ENCODE assay signal across 13 cellular contexts in the genomic region with DNA sequence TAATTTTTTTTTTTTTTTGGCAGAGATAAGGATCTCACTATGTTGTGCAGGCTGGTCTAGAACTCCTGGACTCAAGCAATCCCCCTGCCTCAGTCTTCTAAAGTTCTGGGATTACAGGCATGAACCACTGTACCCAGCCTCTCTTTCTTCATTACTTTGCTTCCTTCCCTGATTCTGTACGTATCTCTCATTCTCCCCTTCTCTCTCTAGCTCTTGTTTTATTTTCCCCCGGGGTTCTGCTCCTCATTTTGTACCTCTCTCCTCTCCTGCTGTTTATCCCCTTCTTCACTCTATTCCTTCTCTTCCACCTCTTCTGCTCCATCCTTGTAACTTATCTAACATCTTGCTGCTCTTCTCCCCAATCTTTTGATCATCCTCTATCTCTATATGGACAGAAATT. TPM values are rescaled to one million over a fixed set of nuclear protein-coding genes. Genes with fewer than 3 reads are reported as not detected.
DNase-seq lines count a peak whose midpoint lies in the region; ATAC-seq, FAIRE-seq and TF ChIP-seq lines count a peak whose summit lies in the region.
"Had no signal": no experiment of that assay in that cellular context is flagged by ENCODE, and none has a peak within 500 bp of the region (broad histone marks: within the 10 kb centered on the region; RNA-seq: fewer than 3 reads in every experiment).

No MANE protein-coding gene starts in this region.

- H4K91ac ChIP-seq in IMR-90 (ENCODE audit: insufficient read depth, low read depth, low read length), result no peak overlapping the region

- BruUV-seq in IMR-90 (replicated peaks; lab: Mats Ljungman, UMichigan), result no TSS peak
- BruUV-seq in K562 (replicated peaks; lab: Mats Ljungman, UMichigan), result no TSS peak

- no peak for TF ChIP-seq CTCF in IMR-90 (conservative IDR thresholded peaks at IDR 0.05; ENCODE audit: low read depth, low read length)
- no peak for TF ChIP-seq CTCF in K562 (IDR thresholded peaks at IDR 0.05 in 2 of 3, conservative IDR thresholded peaks at IDR 0.05 in 1 of 3; ENCODE audit: insufficient read depth in 2 of 3, low read depth in 1 of 3, low read length in 3 of 3)

- H3K27ac Mint-ChIP-seq in CD8-positive, alpha-beta memory T cell, result peak overlapping the region in 4 of 8 donors; percentile 20 to 96 (median 64)
- H3K27ac Mint-ChIP-seq in naive thymus-derived CD8-positive, alpha-beta T cell, result peak overlapping the region in 4 of 10 donors; percentile 6 to 24 (median 19)
- H3K27ac Mint-ChIP-seq in T-cell, result no peak overlapping the region

- peaks cover 15% of the 10 kb centered on the region for H3K4me1 ChIP-seq in CD8-positive, alpha-beta memory T cell (ENCODE audit: insufficient read depth, low read length)
- H3K4me1 ChIP-seq in IMR-90 (ENCODE audit: control insufficient read depth, insufficient read depth, low read length) (peaks cover 7% of the 10 kb centered on the region), K562 (replicated peaks in 1 of 2; ENCODE audit: control insufficient read depth in 2 of 2, insufficient read depth in 2 of 2, low read length in 2 of 2) (peaks cover 22 to 37% of the 10 kb centered on the region in 2 experiments)

- in situ Hi-C loops in IMR-90 (cut with MboI; ENCODE audit: low sequenced_read_pairs), result no loop called here
- in situ Hi-C loops in K562 (cut with MboI), result loop anchor here (5.0 kb wide), 1 partner anchor 679 kb away; a partner anchor contains a TSS

- H3K4me2 ChIP-seq in IMR-90 (ENCODE audit: low read depth, low read length) (no peak overlapping the region; the same call in 1 of the 2 replicates), K562 (ENCODE audit: insufficient read depth, low read length) (peak overlapping the region; percentile 84; the same call in 1 of the 2 replicates)

- no peak overlapping the region for H3K27ac ChIP-seq in CD8-positive, alpha-beta memory T cell (ENCODE audit: low read depth, low read length)
- H3K27ac ChIP-seq in IMR-90 (ENCODE audit: insufficient read depth, low read length) (no peak overlapping the region), K562 (ENCODE audit: extremely low read depth, low read depth, low read length) (no peak overlapping the region)
- H3K27ac ChIP-seq: upper lobe of right lung had no signal

- no peak overlapping the region for H3K14ac ChIP-seq in IMR-90 (replicated peaks; ENCODE audit: low read depth, low read length)

- no peak overlapping the region for H2BK15ac ChIP-seq in IMR-90 (ENCODE audit: low read depth, low read length)

- H4K5ac ChIP-seq in IMR-90 (ENCODE audit: low read depth, low read length), result no peak overlapping the region

- peak overlapping the region in 5 of 7 donors; percentile 10 to 96 (median 92) for H3K4me3 Mint-ChIP-seq in CD8-positive, alpha-beta memory T cell
- H3K4me3 Mint-ChIP-seq in naive thymus-derived CD8-positive, alpha-beta T cell, result peak overlapping the region in 6 of 10 donors; percentile 5 to 98 (median 58)
- H3K4me3 Mint-ChIP-seq in T-cell, result peak overlapping the region in 1 of 3 donors; percentile 88

- H3K27me3 Mint-ChIP-seq in CD8-positive, alpha-beta memory T cell, result peaks cover 0 to 2% of the 10 kb centered on the region in 2 donors
- H3K27me3 Mint-ChIP-seq in naive thymus-derived CD8-positive, alpha-beta T cell, result no peaks in the 10 kb centered on the region
- no peaks in the 10 kb centered on the region for H3K27me3 Mint-ChIP-seq in T-cell

- dilution Hi-C loops in IMR-90 (cut with HindIII; ENCODE audit: low sequenced_read_pairs, unreplicated experiment), result no loop called here

- H2AFZ ChIP-seq in IMR-90 (replicated peaks; ENCODE audit: low read length, poor library complexity) (no peak overlapping the region), K562 (ENCODE audit: low read depth, low read length) (no peak overlapping the region)

- no peaks in the 10 kb centered on the region for H3K9me3 Mint-ChIP-seq in CD8-positive, alpha-beta memory T cell
- H3K9me3 Mint-ChIP-seq in naive thymus-derived CD8-positive, alpha-beta T cell, result peaks cover 0 to 4% (median 0%) of the 10 kb centered on the region in 9 donors
- H3K9me3 Mint-ChIP-seq in T-cell, result no peaks in the 10 kb centered on the region

- H3K9ac ChIP-seq in IMR-90 (ENCODE audit: low read depth, low read length) (no peak overlapping the region), K562 (ENCODE audit: insufficient read depth in 1 of 2, low read depth in 2 of 2, low read length in 2 of 2) (no peak overlapping the region; a peak in 1 of 4 replicates)

- H2BK20ac ChIP-seq in IMR-90 (ENCODE audit: low read depth, low read length), result no peak overlapping the region

- H2BK5ac ChIP-seq in IMR-90 (ENCODE audit: low read depth, low read length, poor library complexity, severe bottlenecking), result peak overlapping the region; percentile 22

- no peaks in the 10 kb centered on the region for H3K27me3 ChIP-seq in CD8-positive, alpha-beta memory T cell (ENCODE audit: insufficient read depth, low read length, poor library complexity, severe bottlenecking)
- H3K27me3 ChIP-seq in IMR-90 (ENCODE audit: control insufficient read depth, insufficient read depth, low read length) (no peaks in the 10 kb centered on the region), K562 (ENCODE audit: control insufficient read depth in 2 of 2, insufficient read depth in 2 of 2, low read length in 2 of 2) (no peaks in the 10 kb centered on the region)
- H3K27me3 ChIP-seq: upper lobe of right lung had no signal

- H3K18ac ChIP-seq in IMR-90 (ENCODE audit: low read depth, low read length), result no peak overlapping the region

- no peak for TF ChIP-seq POLR2A in IMR-90 (IDR thresholded peaks at IDR 0.05; ENCODE audit: low read depth, low read length)
- TF ChIP-seq POLR2A in K562 (conservative IDR thresholded peaks at IDR 0.05), result no peak

- no peak overlapping the region for H4K8ac ChIP-seq in IMR-90 (ENCODE audit: low read depth in 2 of 2, low read length in 2 of 2)

- no peak for FAIRE-seq in K562 (lab: Jason Lieb, UNC)
- FAIRE-seq: HTR-8/SVneo had no signal

- POLR2A ChIA-PET in CD8-positive, alpha-beta memory T cell (lab: Charles Lee), result interaction anchor here (0.6 kb wide), 1 partner anchor 146 kb away, joined by 3 read pairs; no protein-coding TSS in a partner anchor
- POLR2A ChIA-PET in IMR-90 (lab: Charles Lee; ENCODE audit: unreplicated experiment) (no interaction called here), K562 (lab: Yijun Ruan, JAX) (interaction anchor here (0.6 to 1.4 kb wide), 2 partner anchors 9 to 1279 kb away, joined by 3 to 5 read pairs; no protein-coding TSS in a partner anchor), T-cell (lab: Charles Lee) (interaction anchor here in 1 of 2 donors (0.7 kb wide), 1 partner anchor 235 kb away, joined by 3 read pairs; a partner anchor contains a TSS)
- POLR2A ChIA-PET in naive thymus-derived CD8-positive, alpha-beta T cell (lab: Charles Lee), result interaction anchor here (0.7 kb wide), 1 partner anchor 83 kb away, joined by 4 read pairs; no protein-coding TSS in a partner anchor

- H2AK5ac ChIP-seq in IMR-90 (ENCODE audit: low read depth, low read length), result no peak overlapping the region

- peaks cover 30 to 47% (median 45%) of the 10 kb centered on the region in 3 donors for H3K4me1 Mint-ChIP-seq in CD8-positive, alpha-beta memory T cell
- H3K4me1 Mint-ChIP-seq in naive thymus-derived CD8-positive, alpha-beta T cell, result peaks cover 22 to 46% (median 39%) of the 10 kb centered on the region in 4 donors
- H3K4me1 Mint-ChIP-seq in T-cell, result peaks cover 37 to 45% (median 40%) of the 10 kb centered on the region in 3 donors

- intact Hi-C loops in IMR-90 (cut with micrococcal nuclease), result no loop called here
- intact Hi-C loops in K562 (cut with micrococcal nuclease), result no loop called here

- H3K9me1 ChIP-seq in IMR-90 (ENCODE audit: insufficient read depth, low read length), result peaks cover 8% of the 10 kb centered on the region
- no peaks in the 10 kb centered on the region for H3K9me1 ChIP-seq in K562 (ENCODE audit: control insufficient read depth, insufficient read depth, low read length)

- H3K4ac ChIP-seq in IMR-90 (ENCODE audit: low read depth, low read length), result no peak overlapping the region

- H3K36me3 ChIP-seq in CD8-positive, alpha-beta memory T cell (ENCODE audit: insufficient read depth, low read length), result no peaks in the 10 kb centered on the region
- H3K36me3 ChIP-seq in IMR-90 (ENCODE audit: control insufficient read depth, insufficient read depth, low read length) (peaks cover 9% of the 10 kb centered on the region), K562 (ENCODE audit: control insufficient read depth, insufficient read depth, low read length) (peaks cover 22% of the 10 kb centered on the region; the same call in 2 of the 3 replicates)
- H3K36me3 ChIP-seq: upper lobe of right lung had no signal

- no peak for TF ChIP-seq RAD21 in IMR-90 (IDR thresholded peaks at IDR 0.05; ENCODE audit: low read length)
- TF ChIP-seq RAD21 in K562 (CRISPR knock-in tag; conservative IDR thresholded peaks at IDR 0.05 in 1 of 2, IDR thresholded peaks at IDR 0.05 in 1 of 2), result no peak

- WGBS in IMR-90 (ENCODE audit: extremely low coverage in 2 of 2, insufficient read length in 1 of 2), 2 experiments, result no CpG with 5 or more reads among the region's 2 CpGs
- WGBS in K562 (ENCODE audit: insufficient coverage, low coverage, missing lambda C conversion rate), result 43% methylated on average over 2 of the region's 2 CpGs

- no peak overlapping the region for H3K4me3 ChIP-seq in CD8-positive, alpha-beta memory T cell (ENCODE audit: low read length)
- H3K4me3 ChIP-seq in IMR-90 (ENCODE audit: insufficient read depth, low read depth, low read length) (no peak overlapping the region), K562 (peak overlapping the region; percentile 60)

- H4K20me1 ChIP-seq in IMR-90 (ENCODE audit: insufficient read depth, low read length) (no peaks in the 10 kb centered on the region), K562 (replicated peaks; ENCODE audit: control insufficient read depth, insufficient read depth, low read length) (no peaks in the 10 kb centered on the region)

- H3K79me1 ChIP-seq in IMR-90 (ENCODE audit: low read depth in 1 of 2, low read length in 2 of 2), result peaks cover 11 to 56% of the 10 kb centered on the region in 2 experiments

- TF ChIP-seq EP300 in K562 (IDR thresholded peaks at IDR 0.05; ENCODE audit: low read length), result no peak

- H2AK9ac ChIP-seq in IMR-90 (replicated peaks; ENCODE audit: low read depth, low read length, poor library complexity), result no peak overlapping the region

- no peak overlapping the region for H3K56ac ChIP-seq in IMR-90 (ENCODE audit: extremely low read depth, insufficient read depth, low read length)

- peaks cover 62% of the 10 kb centered on the region for H3K79me2 ChIP-seq in K562 (ENCODE audit: control insufficient read depth, insufficient read depth, low read length)

- no peak overlapping the region for H3K23ac ChIP-seq in IMR-90 (ENCODE audit: low read depth, low read length)

- no peak for DNase-seq in CD8-positive, alpha-beta memory T cell
- DNase-seq in IMR-90 (no peak), K562 (ENCODE audit: extremely low read depth in 1 of 4, low spot score in 3 of 4) (no peak), germinal center (ENCODE audit: low spot score) (no peak), GDM1 (lab: John Stamatoyannopoulos, UW) (no peak), NCI-H345 (lab: John Stamatoyannopoulos, UW) (no peak), T-cell (no peak)
- DNase-seq in naive thymus-derived CD8-positive, alpha-beta T cell, result no peak
- DNase-seq: hypothalamus, NCI-H2107, Right ventricle myocardium superior, upper lobe of right lung had no signal

- CTCF ChIA-PET in CD8-positive, alpha-beta memory T cell (lab: Charles Lee), result no interaction called here
- CTCF ChIA-PET in IMR-90 (lab: Yijun Ruan, JAX) (interaction anchor here (0.6 kb wide), 1 partner anchor 38 kb away, joined by 3 read pairs; no protein-coding TSS in a partner anchor), K562 (lab: Yijun Ruan, JAX; ENCODE audit: low intra/inter-chr PET ratio) (no interaction called here), T-cell (lab: Charles Lee) (interaction anchor here (0.6 to 0.7 kb wide), 3 partner anchors 121 to 529 kb away, joined by 4 to 13 read pairs (median 7); no protein-coding TSS in a partner anchor)

- H3K9me3 ChIP-seq in CD8-positive, alpha-beta memory T cell (ENCODE audit: low read length), result no peaks in the 10 kb centered on the region
- H3K9me3 ChIP-seq in IMR-90 (ENCODE audit: control insufficient read depth, insufficient read depth, low read length), result no peaks in the 10 kb centered on the region
- H3K9me3 ChIP-seq in K562 (replicated peaks; ENCODE audit: control insufficient read depth, insufficient read depth, low read depth, low read length), result no peaks in the 10 kb centered on the region
- H3K9me3 ChIP-seq: upper lobe of right lung had no signal

- H2BK120ac ChIP-seq in IMR-90 (ENCODE audit: low read depth, low read length), result no peak overlapping the region

- H3K36me3 Mint-ChIP-seq in CD8-positive, alpha-beta memory T cell, result peaks cover 0 to 26% (median 9%) of the 10 kb centered on the region in 3 donors
- H3K36me3 Mint-ChIP-seq in naive thymus-derived CD8-positive, alpha-beta T cell, result peaks cover 0 to 20% (median 12%) of the 10 kb centered on the region in 3 donors
- H3K36me3 Mint-ChIP-seq in T-cell, result peaks cover 16% of the 10 kb centered on the region

- ATAC-seq in IMR-90 (ENCODE audit: low read depth) (no peak), K562 (no peak), T-cell (replicated peaks in 1 of 4) (no peak)
- ATAC-seq in naive thymus-derived CD8-positive, alpha-beta T cell, result no peak
- ATAC-seq: upper lobe of right lung had no signal

RNA-seq across cellular contexts. Expression of a gene that starts 46.5 kb away (rescaled TPM):
- 10 to 100 TPM; 21.9 to 24.2 TPM for total RNA-seq in CD8-positive, alpha-beta memory T cell
- 44.5 TPM for polyA plus RNA-seq in CD8-positive, alpha-beta memory T cell
- total RNA-seq in IMR-90 (2012; rRNA removed) (8.1 and 8.8 TPM in 2 replicates), K562 (2014; rRNA removed) (8.8 and 12.7 TPM in 2 replicates), K562 (2014; rRNA removed; fragmentation: Illumina TruSeq; extraction: Trizol) (19.0 and 19.3 TPM in 2 replicates), K562 (2015; rRNA removed; fragmentation: Illumina TruSeq; extraction: Trizol) (15.2 and 18.6 TPM in 2 replicates), K562 (2021) (24.1 and 29.6 TPM in 2 replicates), T-cell (10 to 100 TPM; 31.5 to 46.2 (median 37.0) TPM)
- polyA plus RNA-seq in IMR-90 (2012; rRNA removed) (3.8 and 4.0 TPM in 2 replicates), K562 (2011; rRNA removed) (9.7 and 12.8 TPM in 2 replicates), K562 (2014; fragmentation: Illumina TruSeq; extraction: Trizol) (15.0 and 19.0 TPM in 2 replicates), K562 (2014; fragmentation: Nextera tagmentation; extraction: Ambion mirVana) (1 to 10 TPM; 3.7 to 4.3 TPM), K562 (2014; rRNA removed) (9.3 and 12.1 TPM in 2 replicates)
- polyA plus RNA-seq in IMR-90 (2012; cell fraction: cytosol; rRNA removed), result 1.2 and 1.7 TPM in 2 replicates
- polyA plus RNA-seq in IMR-90 (2012; cell fraction: nucleus; rRNA removed; ENCODE audit: low replicate concordance), result 1.5 and 8.7 TPM in 2 replicates
- total RNA-seq in K562 (2011; cell fraction: chromatin; rRNA removed; ENCODE audit: low replicate concordance), result 60.0 and 88.6 TPM in 2 replicates
- 33.5 and 37.6 TPM in 2 replicates for total RNA-seq in K562 (2011; cell fraction: nucleolus; rRNA removed)
- total RNA-seq in K562 (2011; cell fraction: nucleoplasm; rRNA removed), result 52.8 and 67.6 TPM in 2 replicates
- 3.4 and 5.4 TPM in 2 replicates for polyA plus RNA-seq in K562 (2011; cell fraction: cytosol; rRNA removed)
- 12.2 and 14.2 TPM in 2 replicates for polyA plus RNA-seq in K562 (2011; cell fraction: nucleus; rRNA removed)
- polyA plus RNA-seq in K562 (2012), result 11.9 and 22.7 TPM in 2 replicates
- 32.7 and 36.5 TPM in 2 replicates for polyA minus RNA-seq in K562 (2011; rRNA and poly(A)+ RNA removed)
- 13.7 and 14.7 TPM in 2 replicates for polyA minus RNA-seq in K562 (2011; cell fraction: cytosol; rRNA and poly(A)+ RNA removed)
- 11.3 and 16.3 TPM in 2 replicates for polyA minus RNA-seq in K562 (2011; cell fraction: nucleus; rRNA and poly(A)+ RNA removed)
- total RNA-seq in naive thymus-derived CD8-positive, alpha-beta T cell, result 10 to 100 TPM; 47.9 to 54.8 TPM
- polyA plus RNA-seq in naive thymus-derived CD8-positive, alpha-beta T cell, result 10 to 100 TPM; 20.9 to 34.8 (median 34.0) TPM

RNA-seq across cellular contexts. Expression of a gene that starts 50.2 kb away (rescaled TPM):
- 10 to 100 TPM; 26.9 to 28.0 TPM for total RNA-seq in CD8-positive, alpha-beta memory T cell
- 23.1 TPM for polyA plus RNA-seq in CD8-positive, alpha-beta memory T cell
- total RNA-seq in IMR-90 (2012; rRNA removed), result 36.9 and 42.8 TPM in 2 replicates
- polyA plus RNA-seq in IMR-90 (2012; rRNA removed), result 22.3 and 32.9 TPM in 2 replicates
- 2.1 and 5.6 TPM in 2 replicates for polyA plus RNA-seq in IMR-90 (2012; cell fraction: cytosol; rRNA removed)
- 40.6 and 340 TPM in 2 replicates for polyA plus RNA-seq in IMR-90 (2012; cell fraction: nucleus; rRNA removed; ENCODE audit: low replicate concordance)
- 132 and 250 TPM in 2 replicates for total RNA-seq in K562 (2011; cell fraction: chromatin; rRNA removed; ENCODE audit: low replicate concordance)
- total RNA-seq in K562 (2011; cell fraction: nucleolus; rRNA removed), result 69.4 and 90.8 TPM in 2 replicates
- 166 and 244 TPM in 2 replicates for total RNA-seq in K562 (2011; cell fraction: nucleoplasm; rRNA removed)
- total RNA-seq in K562 (2014; rRNA removed), result 35.2 and 35.3 TPM in 2 replicates
- 70.0 and 80.3 TPM in 2 replicates for total RNA-seq in K562 (2014; rRNA removed; fragmentation: Illumina TruSeq; extraction: Trizol)
- total RNA-seq in K562 (2015; rRNA removed; fragmentation: Illumina TruSeq; extraction: Trizol), result 63.2 and 67.0 TPM in 2 replicates
- 37.9 and 38.2 TPM in 2 replicates for total RNA-seq in K562 (2021)
- 74.3 and 82.6 TPM in 2 replicates for polyA plus RNA-seq in K562 (2011; rRNA removed)
- polyA plus RNA-seq in K562 (2011; cell fraction: cytosol; rRNA removed), result 12.3 and 38.2 TPM in 2 replicates
- polyA plus RNA-seq in K562 (2011; cell fraction: nucleus; rRNA removed), result 129 and 148 TPM in 2 replicates
- polyA plus RNA-seq in K562 (2012), result 27.7 and 49.9 TPM in 2 replicates
- polyA plus RNA-seq in K562 (2014; fragmentation: Illumina TruSeq; extraction: Trizol), result 47.8 and 54.1 TPM in 2 replicates
- polyA plus RNA-seq in K562 (2014; fragmentation: Nextera tagmentation; extraction: Ambion mirVana), result 10 to 100 TPM; 18.6 to 28.2 TPM
- 49.9 and 51.9 TPM in 2 replicates for polyA plus RNA-seq in K562 (2014; rRNA removed)
- 63.7 and 81.3 TPM in 2 replicates for polyA minus RNA-seq in K562 (2011; rRNA and poly(A)+ RNA removed)
- 19.2 and 20.6 TPM in 2 replicates for polyA minus RNA-seq in K562 (2011; cell fraction: cytosol; rRNA and poly(A)+ RNA removed)
- polyA minus RNA-seq in K562 (2011; cell fraction: nucleus; rRNA and poly(A)+ RNA removed), result 43.5 and 79.2 TPM in 2 replicates
- total RNA-seq in naive thymus-derived CD8-positive, alpha-beta T cell, result 100 to 1,000 TPM; 112 to 113 TPM
- 10 to 100 TPM; 10.9 to 18.3 (median 13.8) TPM for polyA plus RNA-seq in naive thymus-derived CD8-positive, alpha-beta T cell
- 10 to 100 TPM; 63.9 to 99.4 (median 84.6) TPM for total RNA-seq in T-cell

Comparison
In these comparisons a context has a peak if more than half of its experiments do, and no peak if none do; other contexts are left out.
1. CTCF ChIA-PET loops: an anchor here in IMR-90 (0.6 kb wide) and T-cell (0.6 to 0.7 kb wide); none called in CD8-positive, alpha-beta memory T cell and K562.